Comparison of ENCODE assay signal across 25 cellular contexts in the genomic region with DNA sequence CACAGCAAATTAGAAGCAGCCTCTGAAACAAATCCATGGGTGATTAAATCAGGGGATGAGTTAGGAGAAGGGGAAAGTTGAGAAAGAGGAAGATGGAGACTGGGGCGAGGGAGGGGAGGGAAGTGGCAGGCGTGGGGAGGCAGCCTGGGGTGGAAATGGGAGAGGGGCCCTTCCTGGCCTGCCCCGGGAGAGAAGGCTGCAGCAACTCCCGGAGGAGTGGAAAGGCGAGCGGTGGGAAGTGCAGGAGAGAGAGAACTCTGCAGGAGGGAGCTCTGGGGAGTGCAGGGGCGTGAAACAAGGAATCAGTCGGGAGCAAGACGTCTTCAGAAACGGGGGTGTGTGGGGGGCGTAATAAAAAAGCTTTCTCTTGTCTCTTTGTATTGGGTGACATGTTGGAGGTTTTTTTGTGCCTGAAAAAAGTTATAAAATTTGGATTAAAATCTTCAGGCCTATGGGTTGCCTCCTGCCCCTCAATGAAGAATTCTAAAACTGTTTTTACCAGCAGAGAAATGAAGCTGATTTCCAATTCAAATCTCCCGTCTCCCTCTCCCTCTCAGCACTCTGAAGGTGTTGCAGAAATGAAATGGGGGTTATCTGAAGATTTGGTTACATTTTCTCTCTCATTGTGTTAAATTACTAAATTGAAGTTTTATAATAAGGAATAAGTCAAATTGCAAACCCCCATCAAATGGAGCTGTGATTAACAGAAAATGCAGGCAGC. TPM values are rescaled to one million over a fixed set of nuclear protein-coding genes. Genes with fewer than 3 reads are reported as not detected.
DNase-seq lines count a peak whose midpoint lies in the region; ATAC-seq and TF ChIP-seq lines count a peak whose summit lies in the region.
"Had no signal": no experiment of that assay in that cellular context is flagged by ENCODE, and none has a peak within 500 bp of the region (broad histone marks: within the 10 kb centered on the region; RNA-seq: fewer than 3 reads in every experiment).

No MANE protein-coding gene starts in this region.

- peak overlapping the region; percentile 35 for H3K27ac Mint-ChIP-seq in activated naive CD4-positive, alpha-beta T cell treated with anti-CD3 and anti-CD28 coated beads, Interleukin-2, amount 50 U/mL, for 24 hours
- H3K27ac Mint-ChIP-seq in endodermal cell: no peak overlapping the region
- peak overlapping the region; percentile 85 for H3K27ac Mint-ChIP-seq in stimulated activated naive B cell treated with anti-CD40 and anti-IgM and Interleukin-4, amounts not matched to agents 10 μg/mL and 1 μg/mL and 100 μg/mL, for 72 hours
- H3K27ac Mint-ChIP-seq: activated CD4-positive, alpha-beta memory T cell treated with anti-CD3 and anti-CD28 coated beads for 36 hours; activated naive CD8-positive, alpha-beta T cell treated with anti-CD3 and anti-CD28 coated beads, Interleukin-2, amount 10 ng/mL, durations not matched to agents 7 days and 5 days; activated T-cell treated with anti-CD3 and anti-CD28 coated beads, Interleukin-2, amount 50 U/mL, for 24 hours; HFFc6 had no signal

- ATAC-seq in stimulated activated naive B cell treated with anti-CD40 and anti-IgM and Interleukin-4, amounts not matched to agents 10 μg/mL and 1 μg/mL and 100 μg/mL, for 72 hours (replicated peaks): no peak
- no peak for ATAC-seq in GM18870 (IDR thresholded peaks at IDR 0.05; ENCODE audit: unreplicated experiment)
- ATAC-seq: naive thymus-derived CD4-positive, alpha-beta T cell had no signal

- no peak overlapping the region for H3K4me3 Mint-ChIP-seq in activated naive CD4-positive, alpha-beta T cell treated with anti-CD3 and anti-CD28 coated beads, Interleukin-2, amount 50 U/mL, for 24 hours
- peak overlapping the region; percentile 29 for H3K4me3 Mint-ChIP-seq in endodermal cell
- H3K4me3 Mint-ChIP-seq in stimulated activated naive B cell treated with anti-CD40 and anti-IgM and Interleukin-4, amounts not matched to agents 10 μg/mL and 1 μg/mL and 100 μg/mL, for 72 hours: peak overlapping the region; percentile 22 to 55
- H3K4me3 Mint-ChIP-seq: activated CD4-positive, alpha-beta memory T cell treated with anti-CD3 and anti-CD28 coated beads for 36 hours; activated naive CD8-positive, alpha-beta T cell treated with anti-CD3 and anti-CD28 coated beads, Interleukin-2, amount 10 ng/mL, durations not matched to agents 7 days and 5 days; activated T-cell treated with anti-CD3 and anti-CD28 coated beads, Interleukin-2, amount 50 U/mL, for 24 hours; HFFc6 had no signal

- no peak for TF ChIP-seq POLR2A in NB4 (IDR thresholded peaks at IDR 0.05; ENCODE audit: extremely low read depth, insufficient read length)

- H3K9me3 ChIP-seq in endodermal cell (ENCODE audit: control insufficient read depth, low read length): no peaks in the 10 kb centered on the region
- no peaks in the 10 kb centered on the region for H3K9me3 ChIP-seq in Karpas-422 (ENCODE audit: low read length)

- peaks cover 11% of the 10 kb centered on the region for H3K4me1 ChIP-seq in endodermal cell (ENCODE audit: control insufficient read depth, insufficient read depth, low read length)
- H3K4me1 ChIP-seq in Karpas-422 (ENCODE audit: low read length): 0 out of 2 replicates have a peak, but pooled peaks cover 2% of the 10 kb centered on the region

- no peak overlapping the region for H3K4me2 ChIP-seq in Karpas-422 (ENCODE audit: low read depth, low read length, poor library complexity, severe bottlenecking)

- H3K9me2 ChIP-seq in Karpas-422 (replicated peaks; ENCODE audit: insufficient read depth, low read length): no peaks in the 10 kb centered on the region

- peaks cover 95% of the 10 kb centered on the region for H3K27me3 ChIP-seq in endodermal cell (ENCODE audit: control insufficient read depth, insufficient read depth, low read length, poor library complexity, severe bottlenecking)
- H3K27me3 ChIP-seq in Karpas-422 (ENCODE audit: low read length): no peaks in the 10 kb centered on the region

- H3K4me3 ChIP-seq in NB4 (ENCODE audit: low read depth, low read length): peak overlapping the region; percentile 18
- no peak overlapping the region for H3K4me3 ChIP-seq in endodermal cell (ENCODE audit: low read length)
- no peak overlapping the region for H3K4me3 ChIP-seq in Karpas-422 (ENCODE audit: low read length)
- H3K4me3 ChIP-seq: coronary artery had no signal

- H2AFZ ChIP-seq in Karpas-422 (ENCODE audit: low read length): no peak overlapping the region

- CTCF ChIA-PET in GM10248 (lab: Yijun Ruan, JAX): interaction anchor here (4.3 to 7.3 kb wide), 2 partner anchors 205 to 247 kb away, joined by 22 to 43 read pairs; no protein-coding TSS in a partner anchor

- DNase-seq in activated naive CD4-positive, alpha-beta T cell treated with Interleukin-2 at 50 U/mL for 16 hours: no peak
- DNase-seq in NB4 (ENCODE audit: low read depth) (peak; percentile 81), endodermal cell (peak; percentile 84), GM10248 (ENCODE audit: extremely low spot score) (no peak), Karpas-422 (no peak)
- DNase-seq in stimulated activated naive B cell treated with anti-CD40 and anti-IgM and Interleukin-4, amounts not matched to agents 10 μg/mL and 1 μg/mL and 100 μg/mL, for 72 hours: no peak
- DNase-seq: activated CD4-positive, alpha-beta memory T cell treated with anti-CD3 and anti-CD28 coated beads for 36 hours; activated naive CD8-positive, alpha-beta T cell treated with anti-CD3 and anti-CD28 coated beads, Interleukin-2, amount 10 ng/mL, durations not matched to agents 7 days and 5 days; activated T-cell treated with anti-CD3 and anti-CD28 coated beads, Interleukin-2, amount 50 U/mL, for 24 hours; brain microvascular endothelial cell; DMS 273 treated with DMSO at 0.1 percent for 48 hours; HFFc6; hippocampal formation; mammary epithelial cell; NCI-H1048; NCI-H526; stimulated activated CD4-positive, alpha-beta T cell treated with anti-CD3 and anti-CD28 coated beads, Interleukin-2, amount 100 ng/mL, for 48 hours had no signal

- H4K20me1 ChIP-seq in Karpas-422 (ENCODE audit: insufficient read depth, low read depth, low read length): no peaks in the 10 kb centered on the region; the same call in 1 of the 2 replicates

- H3K79me2 ChIP-seq in Karpas-422 (ENCODE audit: low read length): no peaks in the 10 kb centered on the region

- peaks cover 49% of the 10 kb centered on the region for H3K27me3 Mint-ChIP-seq in activated naive CD4-positive, alpha-beta T cell treated with anti-CD3 and anti-CD28 coated beads, Interleukin-2, amount 50 U/mL, for 24 hours
- peaks cover 89% of the 10 kb centered on the region for H3K27me3 Mint-ChIP-seq in endodermal cell (ENCODE audit: insufficient read depth)
- peaks cover 50 to 69% of the 10 kb centered on the region in 2 donors for H3K27me3 Mint-ChIP-seq in stimulated activated naive B cell treated with anti-CD40 and anti-IgM and Interleukin-4, amounts not matched to agents 10 μg/mL and 1 μg/mL and 100 μg/mL, for 72 hours

- TF ChIP-seq CTCF in NB4 (IDR thresholded peaks at IDR 0.05; ENCODE audit: low read depth, low read length): no peak
- no peak for TF ChIP-seq CTCF in endodermal cell (conservative IDR thresholded peaks at IDR 0.05)
- no peak for TF ChIP-seq CTCF in GM10248 (IDR thresholded peaks at IDR 0.05; ENCODE audit: control extremely low read depth, extremely low read depth, low read depth, missing control alignments)

- POLR2A ChIA-PET in GM10248 (lab: Yijun Ruan, JAX): no interaction called here

- no peak overlapping the region for H3K27ac ChIP-seq in endodermal cell (ENCODE audit: low read depth, low read length)
- H3K27ac ChIP-seq in Karpas-422 (ENCODE audit: low read length): no peak overlapping the region
- H3K27ac ChIP-seq: brain microvascular endothelial cell, coronary artery, VCaP had no signal

- no peaks in the 10 kb centered on the region for H3K36me3 Mint-ChIP-seq in activated naive CD4-positive, alpha-beta T cell treated with anti-CD3 and anti-CD28 coated beads, Interleukin-2, amount 50 U/mL, for 24 hours
- no peaks in the 10 kb centered on the region for H3K36me3 Mint-ChIP-seq in endodermal cell (ENCODE audit: low read depth)
- peaks cover 8 to 11% of the 10 kb centered on the region in 2 donors for H3K36me3 Mint-ChIP-seq in stimulated activated naive B cell treated with anti-CD40 and anti-IgM and Interleukin-4, amounts not matched to agents 10 μg/mL and 1 μg/mL and 100 μg/mL, for 72 hours
- H3K36me3 Mint-ChIP-seq: activated naive CD8-positive, alpha-beta T cell treated with anti-CD3 and anti-CD28 coated beads, Interleukin-2, amount 10 ng/mL, durations not matched to agents 7 days and 5 days had no signal

- no peaks in the 10 kb centered on the region for H3K9me3 Mint-ChIP-seq in activated naive CD4-positive, alpha-beta T cell treated with anti-CD3 and anti-CD28 coated beads, Interleukin-2, amount 50 U/mL, for 24 hours
- H3K9me3 Mint-ChIP-seq in endodermal cell: no peaks in the 10 kb centered on the region
- H3K9me3 Mint-ChIP-seq in stimulated activated naive B cell treated with anti-CD40 and anti-IgM and Interleukin-4, amounts not matched to agents 10 μg/mL and 1 μg/mL and 100 μg/mL, for 72 hours: peaks cover 0 to 6% of the 10 kb centered on the region in 2 donors
- H3K9me3 Mint-ChIP-seq: activated CD4-positive, alpha-beta memory T cell treated with anti-CD3 and anti-CD28 coated beads for 36 hours; activated naive CD8-positive, alpha-beta T cell treated with anti-CD3 and anti-CD28 coated beads, Interleukin-2, amount 10 ng/mL, durations not matched to agents 7 days and 5 days; activated T-cell treated with anti-CD3 and anti-CD28 coated beads, Interleukin-2, amount 50 U/mL, for 24 hours; HFFc6 had no signal

- H3K4me1 Mint-ChIP-seq in activated naive CD4-positive, alpha-beta T cell treated with anti-CD3 and anti-CD28 coated beads, Interleukin-2, amount 50 U/mL, for 24 hours: peaks cover 15% of the 10 kb centered on the region
- H3K4me1 Mint-ChIP-seq in endodermal cell: peaks cover 19% of the 10 kb centered on the region
- peaks cover 13 to 28% of the 10 kb centered on the region in 2 donors for H3K4me1 Mint-ChIP-seq in stimulated activated naive B cell treated with anti-CD40 and anti-IgM and Interleukin-4, amounts not matched to agents 10 μg/mL and 1 μg/mL and 100 μg/mL, for 72 hours

- H3K9ac ChIP-seq in endodermal cell (ENCODE audit: extremely low read depth, low read length, poor library complexity, severe bottlenecking): no peak overlapping the region
- no peak overlapping the region for H3K9ac ChIP-seq in Karpas-422 (ENCODE audit: low read length)

- no peaks in the 10 kb centered on the region for H3K36me3 ChIP-seq in endodermal cell (ENCODE audit: control insufficient read depth, insufficient read depth, low read length)
- no peaks in the 10 kb centered on the region for H3K36me3 ChIP-seq in Karpas-422 (ENCODE audit: insufficient read depth, low read length)
- H3K36me3 ChIP-seq: brain microvascular endothelial cell had no signal

- 2 to 3% methylated on average over 5 to 12 of the region's 12 CpGs for WGBS in endodermal cell (ENCODE audit: insufficient coverage in 1 of 2, insufficient read length in 1 of 2), 2 experiments

RNA-seq across cellular contexts. Expression of gene UNCX, which starts 4.7 kb away (rescaled TPM):
- total RNA-seq in endodermal cell: under 1 TPM in 1 of 2 donors, not detected in 1; 0.13 TPM
- 15.6 TPM for polyA plus RNA-seq in endodermal cell (2013, experiment 1 of 2)
- 11.1 TPM for polyA plus RNA-seq in endodermal cell (2013, experiment 2 of 2)
- not detected in 2 replicates for total RNA-seq in Karpas-422 (2014; rRNA removed; shearing (Covaris generic); ENCODE audit: low replicate concordance)
- total RNA-seq: activated CD4-positive, alpha-beta memory T cell treated with anti-CD3 and anti-CD28 coated beads for 36 hours; activated naive CD8-positive, alpha-beta T cell treated with anti-CD3 and anti-CD28 coated beads, Interleukin-2, amount 10 ng/mL, durations not matched to agents 7 days and 5 days; HFFc6; mammary epithelial cell; naive thymus-derived CD4-positive, alpha-beta T cell; posterior vena cava; skeletal muscle tissue; subcutaneous adipose tissue had no signal
- polyA plus RNA-seq: mammary epithelial cell; naive thymus-derived CD4-positive, alpha-beta T cell had no signal

Comparison
In these comparisons a context has a peak if more than half of its experiments do, and no peak if none do; other contexts are left out.
1. DNase-seq: peak in NB4 (single experiment) and endodermal cell (single experiment); none in activated naive CD4-positive, alpha-beta T cell treated with Interleukin-2 at 50 U/mL for 16 hours (single experiment), stimulated activated naive B cell treated with anti-CD40 and anti-IgM and Interleukin-4, amounts not matched to agents 10 μg/mL and 1 μg/mL and 100 μg/mL, for 72 hours (single experiment), GM10248 (single experiment) and Karpas-422 (single experiment).